In the genomic region with DNA sequence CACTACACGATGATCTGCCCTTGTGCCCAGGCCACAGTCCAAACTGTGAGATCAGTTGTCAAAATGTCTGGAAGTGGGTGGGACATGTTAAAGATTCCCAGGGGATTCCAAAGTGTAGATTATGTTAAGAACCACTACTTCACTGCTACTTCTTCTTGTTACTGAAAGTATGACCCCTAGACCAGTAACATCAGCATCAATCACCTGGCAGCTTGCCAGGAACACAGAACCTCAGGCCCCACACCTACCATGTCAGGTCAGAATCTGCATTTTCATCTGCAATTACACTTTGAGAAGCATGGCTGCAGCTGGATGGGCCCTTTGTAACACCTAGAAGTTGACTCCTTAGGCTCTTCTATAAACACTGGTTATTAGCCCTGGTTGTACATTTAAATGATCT, we compare ENCODE assay signal across 23 cellular contexts.
"Had no signal": no experiment of that assay in that cellular context is flagged by ENCODE, and none has a peak within 500 bp of the region (broad histone marks: within the 10 kb centered on the region; RNA-seq: fewer than 3 reads in every experiment).

No MANE protein-coding gene starts in this region.

- DNase-seq: activated CD4-positive, alpha-beta T cell treated with anti-CD3 and anti-CD28 coated beads for 48 hours; activated CD4-positive, alpha-beta T cell treated with anti-CD3 and anti-CD28 coated beads, Interleukin-2, amount 50 U/mL, for 4 hours; activated CD4-positive, CD25-positive, alpha-beta regulatory T cell treated with anti-CD3 and anti-CD28 coated beads, Interleukin-2, amount 50 U/mL, for 72 hours; activated CD8-positive, alpha-beta memory T cell treated with anti-CD3 and anti-CD28 coated beads, Interleukin-2, amount 50 U/mL, for 48 hours; activated CD8-positive, alpha-beta T cell treated with anti-CD3 and anti-CD28 coated beads, Interleukin-2, amount 10 ng/mL, durations not matched to agents 7 days and 5 days; activated effector memory CD4-positive, alpha-beta T cell treated with Interleukin-2 at 50 U/mL for 16 hours; activated naive CD4-positive, alpha-beta T cell; activated T-cell treated with anti-CD3 and anti-CD28 coated beads, Interleukin-2, amount 50 U/mL, for 1 hour; amniotic stem cell; body of pancreas; central memory CD4-positive, alpha-beta T cell; NCI-H1092; NCI-H1930; NCI-H2107; NCI-H446 treated with DMSO at 0.1 percent for 48 hours; NCI-H524 treated with DMSO at 0.1 percent for 48 hours; PC-3; SHP77 treated with DMSO at 0.1 percent for 48 hours; T-helper 17 cell; T-helper 9 cell had no signal

- H3K4me3 ChIP-seq: ascending aorta, body of pancreas, coronary artery had no signal

- H3K27me3 ChIP-seq: ascending aorta, body of pancreas had no signal

- ATAC-seq: activated CD8-positive, alpha-beta T cell treated with anti-CD3 and anti-CD28 coated beads, Interleukin-2, amount 10 ng/mL, durations not matched to agents 7 days and 5 days; body of pancreas; PC-3; T-helper 17 cell; WTC11 had no signal

- H3K4me1 ChIP-seq: ascending aorta, body of pancreas had no signal

- H3K9me3 ChIP-seq: ascending aorta had no signal

- H3K36me3 ChIP-seq: ascending aorta had no signal

- H3K27ac ChIP-seq: ascending aorta, body of pancreas, coronary artery had no signal
